Comparison of ENCODE assay signal across 1 cellular context in genomic region chr1:201831371-201831770, GRCh38.
TF ChIP-seq lines count a peak whose summit lies in the region.

No MANE protein-coding gene starts in this region.

TF ChIP-seq in K562, 482 proteins besides CTCF, POLR2A, EP300 and RAD21 (continued from another document):
- peak; percentile 68; the same call in 1 of the 2 replicates for TF ChIP-seq HMBOX1 (IDR thresholded peaks at IDR 0.05)
- no peak for TF ChIP-seq NCOA2 (IDR thresholded peaks at IDR 0.05; ENCODE audit: partially characterized antibody in 2 of 2)
- no peak for TF ChIP-seq HNRNPL (IDR thresholded peaks at IDR 0.05; ENCODE audit: low read depth, low read length)
- TF ChIP-seq CHD1 (IDR thresholded peaks at IDR 0.05; ENCODE audit: low read length) = no peak
TF ChIP-seq in K562: peak in this region for 2.
